ENCODE assay signal across 9 cellular contexts in genomic region chr3:120448707-120449650, GRCh38. TPM values are rescaled to one million over a fixed set of nuclear protein-coding genes. Genes with fewer than 3 reads are reported as not detected.
DNase-seq lines count a peak whose midpoint lies in the region; ATAC-seq and TF ChIP-seq lines count a peak whose summit lies in the region.
"Had no signal": no experiment of that assay in that cellular context is flagged by ENCODE, and none has a peak within 500 bp of the region (broad histone marks: within the 10 kb centered on the region; RNA-seq: fewer than 3 reads in every experiment).

No MANE protein-coding gene starts in this region.

- peaks cover 0 to 8% of the 10 kb centered on the region in 2 donors for H3K36me3 Mint-ChIP-seq in CD4-positive, alpha-beta memory T cell

- H3K9ac ChIP-seq in SK-N-SH, result peak overlapping the region; percentile 93

- no peak for DNase-seq in CD4-positive, alpha-beta memory T cell
- DNase-seq in SK-N-SH (no peak), foreskin keratinocyte (peak in 1 of 2 donors; percentile 62), osteoblast (ENCODE audit: insufficient read length, low spot score, missing footprints) (peak; percentile 91), NCI-H146 treated with DMSO at 0.1 percent for 48 hours (lab: John Stamatoyannopoulos, UW; ENCODE audit: unreplicated experiment) (no peak), OCI-M1 (lab: John Stamatoyannopoulos, UW) (no peak), HT-29 (ENCODE audit: low spot score) (no peak)

- H4K20me1 ChIP-seq in SK-N-SH (ENCODE audit: insufficient read depth), result peaks cover 49% of the 10 kb centered on the region
- peaks cover 51% of the 10 kb centered on the region for H4K20me1 ChIP-seq in osteoblast (ENCODE audit: insufficient read depth, low read length)

- peak; percentile 19 for ATAC-seq in foreskin keratinocyte
- ATAC-seq in HG03342 (IDR thresholded peaks at IDR 0.05; ENCODE audit: unreplicated experiment), result no peak

- no peaks in the 10 kb centered on the region for H3K9me3 ChIP-seq in CD4-positive, alpha-beta memory T cell (ENCODE audit: control insufficient read depth in 1 of 2, low read length in 2 of 2)
- H3K9me3 ChIP-seq in SK-N-SH, result no peaks in the 10 kb centered on the region
- no peaks in the 10 kb centered on the region for H3K9me3 ChIP-seq in osteoblast (ENCODE audit: low read depth, low read length)

- TF ChIP-seq CTCF in SK-N-SH (IDR thresholded peaks at IDR 0.05) (no peak), foreskin keratinocyte (conservative IDR thresholded peaks at IDR 0.05) (no peak), osteoblast (IDR thresholded peaks at IDR 0.05; ENCODE audit: extremely low read depth, low read depth, low read length) (no peak)

- no peak overlapping the region for H3K27ac Mint-ChIP-seq in CD4-positive, alpha-beta memory T cell

- peaks cover 68% of the 10 kb centered on the region for H3K79me2 ChIP-seq in SK-N-SH (ENCODE audit: insufficient read depth)
- peaks cover 68% of the 10 kb centered on the region for H3K79me2 ChIP-seq in osteoblast (ENCODE audit: insufficient read depth, low read length)

- intact Hi-C loops in CD4-positive, alpha-beta memory T cell (cut with micrococcal nuclease), result no loop called here

- peak overlapping the region in 5 of 8 donors; percentile 63 to 83 (median 72) for H3K4me3 Mint-ChIP-seq in CD4-positive, alpha-beta memory T cell

- H3K4me1 ChIP-seq in CD4-positive, alpha-beta memory T cell (ENCODE audit: insufficient read depth, low read length), result peaks cover 4% of the 10 kb centered on the region
- H3K4me1 ChIP-seq in SK-N-SH (ENCODE audit: control insufficient read depth in 1 of 2, insufficient read depth in 2 of 2, low read depth in 1 of 2, low read length in 1 of 2) (peaks cover 28 to 39% of the 10 kb centered on the region in 2 experiments), foreskin keratinocyte (peaks cover 11% of the 10 kb centered on the region), osteoblast (ENCODE audit: insufficient read depth, low read length) (peaks cover 62% of the 10 kb centered on the region)

- peaks cover 0 to 3% (median 0%) of the 10 kb centered on the region in 8 donors for H3K9me3 Mint-ChIP-seq in CD4-positive, alpha-beta memory T cell

- H3K4me1 Mint-ChIP-seq in CD4-positive, alpha-beta memory T cell, result peaks cover 5 to 19% (median 12%) of the 10 kb centered on the region in 4 donors

- H2AFZ ChIP-seq in SK-N-SH (ENCODE audit: low read depth) (no peak overlapping the region), osteoblast (ENCODE audit: low read length) (no peak overlapping the region)

- 31% methylated on average over 8 of the region's 8 CpGs for WGBS in SK-N-SH (ENCODE audit: low lambda C conversion rate)

- peaks cover 12% of the 10 kb centered on the region for H3K27me3 ChIP-seq in CD4-positive, alpha-beta memory T cell (ENCODE audit: insufficient read depth, low read length)
- H3K27me3 ChIP-seq in SK-N-SH (ENCODE audit: insufficient read depth), result no peaks in the 10 kb centered on the region
- no peaks in the 10 kb centered on the region for H3K27me3 ChIP-seq in foreskin keratinocyte
- no peaks in the 10 kb centered on the region for H3K27me3 ChIP-seq in osteoblast (ENCODE audit: insufficient read depth, low read length)

- H3K36me3 ChIP-seq in CD4-positive, alpha-beta memory T cell (ENCODE audit: insufficient read depth, low read length), result no peaks in the 10 kb centered on the region
- peaks cover 18 to 52% of the 10 kb centered on the region in 2 experiments for H3K36me3 ChIP-seq in SK-N-SH (replicated peaks in 1 of 2; ENCODE audit: control insufficient read depth in 1 of 2, insufficient read depth in 2 of 2, low read length in 1 of 2)
- H3K36me3 ChIP-seq in osteoblast (ENCODE audit: insufficient read depth, low read length), result peaks cover 52% of the 10 kb centered on the region

- TF ChIP-seq RAD21 in SK-N-SH (IDR thresholded peaks at IDR 0.05; ENCODE audit: low read length), result no peak

- H3K9me2 ChIP-seq in SK-N-SH, result no peaks in the 10 kb centered on the region

- POLR2A ChIA-PET in CD4-positive, alpha-beta memory T cell (lab: Charles Lee; ENCODE audit: partially characterized antibody), result no interaction called here
- POLR2A ChIA-PET in SK-N-SH (lab: Yijun Ruan, JAX), result interaction anchor here (0.5 to 1.0 kb wide), 2 partner anchors 119 to 147 kb away, joined by 3 to 4 read pairs; partner anchors contain the start of gene NDUFB4

- peak overlapping the region; percentile 93 for H3K4me2 ChIP-seq in SK-N-SH
- peak overlapping the region; percentile 93 for H3K4me2 ChIP-seq in osteoblast (ENCODE audit: insufficient read depth, low read length)

- H3F3A ChIP-seq in SK-N-SH (replicated peaks; ENCODE audit: insufficient read depth), result peaks cover 20% of the 10 kb centered on the region

- no peak for TF ChIP-seq EP300 in SK-N-SH (IDR thresholded peaks at IDR 0.05; ENCODE audit: borderline replicate concordance in 1 of 2, low read depth in 1 of 2, low read length in 1 of 2)

- CTCF ChIA-PET in CD4-positive, alpha-beta memory T cell (lab: Charles Lee; ENCODE audit: partially characterized antibody), result no interaction called here
- CTCF ChIA-PET in SK-N-SH (lab: Yijun Ruan, JAX), result interaction anchor here (0.7 to 2.2 kb wide), 8 partner anchors 12 to 346 kb away, joined by 3 to 9 read pairs (median 4); no protein-coding TSS in a partner anchor

- no peak overlapping the region for H3K4me3 ChIP-seq in CD4-positive, alpha-beta memory T cell (ENCODE audit: low read length in 2 of 2)
- peak overlapping the region; percentile 69 to 79; a peak in 3 of 4 replicates for H3K4me3 ChIP-seq in SK-N-SH (ENCODE audit: low read depth in 2 of 2, low read length in 1 of 2)
- peak overlapping the region; percentile 92 for H3K4me3 ChIP-seq in osteoblast (ENCODE audit: insufficient read depth, low read length)

- H3K27me3 Mint-ChIP-seq in CD4-positive, alpha-beta memory T cell, result peaks cover 36 to 45% of the 10 kb centered on the region in 2 donors

- H3K27ac ChIP-seq in CD4-positive, alpha-beta memory T cell (ENCODE audit: low read depth, low read length), result no peak overlapping the region
- H3K27ac ChIP-seq in SK-N-SH (ENCODE audit: low read depth in 2 of 2, low read length in 1 of 2) (peak overlapping the region; percentile 45 to 87; a peak in 3 of 4 replicates), foreskin keratinocyte (no peak overlapping the region), osteoblast (ENCODE audit: low read depth, low read length) (peak overlapping the region; percentile 90)
- H3K27ac ChIP-seq: HL-60 had no signal

TF ChIP-seq in SK-N-SH, 30 proteins besides CTCF, POLR2A, EP300 and RAD21:
- peak; percentile 54; the same call in 1 of the 2 replicates for TF ChIP-seq TCF12 (IDR thresholded peaks at IDR 0.05)
- TF ChIP-seq MAX (IDR thresholded peaks at IDR 0.05; ENCODE audit: low read depth), result peak; percentile 25; the same call in 1 of the 2 replicates
- TF ChIP-seq POLR2AphosphoS5 (IDR thresholded peaks at IDR 0.05; ENCODE audit: low read depth, low read length), result no peak
- TF ChIP-seq PBX3 (IDR thresholded peaks at IDR 0.05), result peak; percentile 27; the same call in 1 of the 2 replicates

RNA-seq across cellular contexts. Expression of gene FSTL1, which starts 1.8 kb away (rescaled TPM):
- total RNA-seq in CD4-positive, alpha-beta memory T cell, result under 1 TPM in 1 of 2 experiments, not detected in 1; 0.47 TPM
- polyA plus RNA-seq in CD4-positive, alpha-beta memory T cell, result not detected
- polyA plus RNA-seq in SK-N-SH (2012; rRNA removed) (329 and 454 TPM in 2 replicates), foreskin keratinocyte (29.5 and 32.3 TPM in 2 replicates)
- 409 and 444 TPM in 2 replicates for polyA plus RNA-seq in SK-N-SH (2012; cell fraction: cytosol; rRNA removed)
- 657 and 858 TPM in 2 replicates for polyA plus RNA-seq in SK-N-SH (2012; cell fraction: nucleus; rRNA removed)
- total RNA-seq in foreskin keratinocyte (86.4 and 89.3 TPM in 2 replicates), osteoblast (1,825 and 2,074 TPM in 2 replicates)
- 0.08 TPM in 1 of 2 replicates, not detected in the other for total RNA-seq in HT-29 (2014; rRNA removed; shearing (Covaris generic))

Comparison
In these comparisons a context has a peak if more than half of its experiments do, and no peak if none do; other contexts are left out.
1. H3K27ac ChIP-seq: peak in SK-N-SH (2 of 2) and osteoblast (single experiment); none in CD4-positive, alpha-beta memory T cell (single experiment) and foreskin keratinocyte (single experiment).
2. H3K4me3 ChIP-seq: peak in SK-N-SH (2 of 2) and osteoblast (single experiment); none in CD4-positive, alpha-beta memory T cell (0 of 2).
3. RNA of gene FSTL1, which starts 1.8 kb away (total RNA-seq): 1,825 to 2,074 TPM in osteoblast and 86.4 to 89.3 TPM in foreskin keratinocyte; 0.47 TPM in CD4-positive, alpha-beta memory T cell and 0.08 TPM in HT-29; every median in the first group is over 10 times any median in the second.